Comparison of ENCODE assay signal across 1 cellular context in the genomic region with DNA sequence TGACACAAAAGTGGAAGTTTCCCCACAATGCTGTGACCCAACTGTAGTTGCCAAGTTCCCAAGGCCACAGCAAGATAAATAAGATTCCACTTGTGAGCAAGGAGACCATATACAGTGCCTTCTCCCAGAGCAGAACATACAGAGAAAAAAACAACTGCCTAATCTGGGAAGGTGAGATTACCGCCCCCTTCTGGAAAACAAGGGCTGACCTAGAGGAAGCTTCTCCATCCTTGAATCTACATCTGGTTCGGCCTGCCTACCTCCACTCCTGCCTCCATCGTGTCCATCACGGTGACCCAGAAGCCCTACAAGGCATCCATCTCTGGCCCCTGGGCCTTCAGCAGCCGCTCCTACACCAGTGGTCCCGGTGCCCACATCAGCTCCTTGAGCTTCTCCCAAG.
TF ChIP-seq lines count a peak whose summit lies in the region.

No MANE protein-coding gene starts in this region.

TF ChIP-seq in A549, 52 proteins besides CTCF, POLR2A, EP300 and RAD21 (continued from another document):
- TF ChIP-seq, protein P1, sequence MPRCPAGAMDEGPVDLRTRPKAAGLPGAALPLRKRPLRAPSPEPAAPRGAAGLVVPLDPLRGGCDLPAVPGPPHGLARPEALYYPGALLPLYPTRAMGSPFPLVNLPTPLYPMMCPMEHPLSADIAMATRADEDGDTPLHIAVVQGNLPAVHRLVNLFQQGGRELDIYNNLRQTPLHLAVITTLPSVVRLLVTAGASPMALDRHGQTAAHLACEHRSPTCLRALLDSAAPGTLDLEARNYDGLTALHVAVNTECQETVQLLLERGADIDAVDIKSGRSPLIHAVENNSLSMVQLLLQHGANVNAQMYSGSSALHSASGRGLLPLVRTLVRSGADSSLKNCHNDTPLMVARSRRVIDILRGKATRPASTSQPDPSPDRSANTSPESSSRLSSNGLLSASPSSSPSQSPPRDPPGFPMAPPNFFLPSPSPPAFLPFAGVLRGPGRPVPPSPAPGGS (IDR thresholded peaks at IDR 0.05): no peak
- TF ChIP-seq, protein P2, sequence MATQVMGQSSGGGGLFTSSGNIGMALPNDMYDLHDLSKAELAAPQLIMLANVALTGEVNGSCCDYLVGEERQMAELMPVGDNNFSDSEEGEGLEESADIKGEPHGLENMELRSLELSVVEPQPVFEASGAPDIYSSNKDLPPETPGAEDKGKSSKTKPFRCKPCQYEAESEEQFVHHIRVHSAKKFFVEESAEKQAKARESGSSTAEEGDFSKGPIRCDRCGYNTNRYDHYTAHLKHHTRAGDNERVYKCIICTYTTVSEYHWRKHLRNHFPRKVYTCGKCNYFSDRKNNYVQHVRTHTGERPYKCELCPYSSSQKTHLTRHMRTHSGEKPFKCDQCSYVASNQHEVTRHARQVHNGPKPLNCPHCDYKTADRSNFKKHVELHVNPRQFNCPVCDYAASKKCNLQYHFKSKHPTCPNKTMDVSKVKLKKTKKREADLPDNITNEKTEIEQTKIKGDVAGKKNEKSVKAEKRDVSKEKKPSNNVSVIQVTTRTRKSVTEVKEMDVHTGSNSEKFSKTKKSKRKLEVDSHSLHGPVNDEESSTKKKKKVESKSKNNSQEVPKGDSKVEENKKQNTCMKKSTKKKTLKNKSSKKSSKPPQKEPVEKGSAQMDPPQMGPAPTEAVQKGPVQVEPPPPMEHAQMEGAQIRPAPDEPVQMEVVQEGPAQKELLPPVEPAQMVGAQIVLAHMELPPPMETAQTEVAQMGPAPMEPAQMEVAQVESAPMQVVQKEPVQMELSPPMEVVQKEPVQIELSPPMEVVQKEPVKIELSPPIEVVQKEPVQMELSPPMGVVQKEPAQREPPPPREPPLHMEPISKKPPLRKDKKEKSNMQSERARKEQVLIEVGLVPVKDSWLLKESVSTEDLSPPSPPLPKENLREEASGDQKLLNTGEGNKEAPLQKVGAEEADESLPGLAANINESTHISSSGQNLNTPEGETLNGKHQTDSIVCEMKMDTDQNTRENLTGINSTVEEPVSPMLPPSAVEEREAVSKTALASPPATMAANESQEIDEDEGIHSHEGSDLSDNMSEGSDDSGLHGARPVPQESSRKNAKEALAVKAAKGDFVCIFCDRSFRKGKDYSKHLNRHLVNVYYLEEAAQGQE (IDR thresholded peaks at IDR 0.05): no peak
- TF ChIP-seq HDAC2 (IDR thresholded peaks at IDR 0.05) (no peak), HEYL (CRISPR knock-in tag; IDR thresholded peaks at IDR 0.05) (no peak)
